Comparison of ENCODE assay signal across 1 cellular context in the genomic region with DNA sequence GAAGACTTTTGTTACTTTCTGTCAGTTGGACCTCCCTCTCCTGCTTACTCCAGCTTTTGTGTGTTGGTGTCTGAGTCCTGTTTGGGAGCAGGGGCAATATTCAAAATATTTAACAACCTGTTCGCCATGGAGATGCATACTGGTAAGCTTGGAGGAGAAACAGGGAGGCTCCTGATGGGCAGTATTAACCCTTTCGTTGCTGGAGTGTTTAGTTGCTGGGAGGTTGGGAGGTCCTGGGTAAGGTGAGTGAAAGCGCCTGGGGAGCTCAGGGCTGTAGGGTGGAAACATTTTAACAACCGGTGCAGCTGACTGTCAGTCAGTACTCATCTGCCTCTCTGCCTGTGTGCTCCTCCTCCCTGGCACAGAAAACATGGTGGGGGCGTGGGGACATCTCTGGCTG.
TF ChIP-seq lines count a peak whose summit lies in the region.

No MANE protein-coding gene starts in this region.

TF ChIP-seq in H1, 55 proteins besides CTCF, POLR2A, EP300 and RAD21:
- peak in 1 of 2 experiments; percentile 38; a peak in 1 of 4 replicates for TF ChIP-seq SIN3A (conservative IDR thresholded peaks at IDR 0.05 in 1 of 2, IDR thresholded peaks at IDR 0.05 in 1 of 2; ENCODE audit: low read depth in 1 of 2, low read length in 2 of 2)
- TF ChIP-seq CEBPB (IDR thresholded peaks at IDR 0.05; ENCODE audit: low read depth, low read length), result no peak
TF ChIP-seq in H1: peak in this region for 1.
